1 cellular context compared by ENCODE assay signal in genomic region chr11:65130631-65131416, GRCh38.
TF ChIP-seq lines count a peak whose summit lies in the region.

No MANE protein-coding gene starts in this region.

TF ChIP-seq in GM12878, 131 proteins besides CTCF, POLR2A, EP300 and RAD21:
- TF ChIP-seq NR2F1 (conservative IDR thresholded peaks at IDR 0.05) (0 out of 2 replicates have a peak, but pooled peaks have one; percentile 19), CREB1 (IDR thresholded peaks at IDR 0.05; ENCODE audit: low read depth) (no peak)
- TF ChIP-seq, protein P1, sequence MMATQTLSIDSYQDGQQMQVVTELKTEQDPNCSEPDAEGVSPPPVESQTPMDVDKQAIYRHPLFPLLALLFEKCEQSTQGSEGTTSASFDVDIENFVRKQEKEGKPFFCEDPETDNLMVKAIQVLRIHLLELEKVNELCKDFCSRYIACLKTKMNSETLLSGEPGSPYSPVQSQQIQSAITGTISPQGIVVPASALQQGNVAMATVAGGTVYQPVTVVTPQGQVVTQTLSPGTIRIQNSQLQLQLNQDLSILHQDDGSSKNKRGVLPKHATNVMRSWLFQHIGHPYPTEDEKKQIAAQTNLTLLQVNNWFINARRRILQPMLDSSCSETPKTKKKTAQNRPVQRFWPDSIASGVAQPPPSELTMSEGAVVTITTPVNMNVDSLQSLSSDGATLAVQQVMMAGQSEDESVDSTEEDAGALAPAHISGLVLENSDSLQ (IDR thresholded peaks at IDR 0.05): no peak
